Comparison of ENCODE assay signal across 8 cellular contexts in genomic region chr19:12792048-12792852, GRCh38. TPM values are rescaled to one million over a fixed set of nuclear protein-coding genes. Genes with fewer than 3 reads are reported as not detected.
A peak's percentile ranks its signal among the peaks of the same experiment; 100 is the strongest.
DNase-seq lines count a peak whose midpoint lies in the region; ATAC-seq lines count a peak whose summit lies in the region.

No MANE protein-coding gene starts in this region.

- peak overlapping the region; percentile 99 for H3K27ac Mint-ChIP-seq in activated CD4-positive, alpha-beta memory T cell treated with anti-CD3 and anti-CD28 coated beads for 36 hours

- no peaks in the 10 kb centered on the region for H3K27me3 Mint-ChIP-seq in activated CD4-positive, alpha-beta memory T cell treated with anti-CD3 and anti-CD28 coated beads for 36 hours

- no peaks in the 10 kb centered on the region for H3K27me3 ChIP-seq in mesenchymal stem cell (ENCODE audit: control insufficient read depth in 1 of 2, insufficient read depth in 1 of 2, low read length in 2 of 2)

- peak overlapping the region in 1 of 2 experiments; percentile 100 for H3K14ac ChIP-seq in mesenchymal stem cell (ENCODE audit: low read length in 2 of 2)

- no peaks in the 10 kb centered on the region for H3K9me3 Mint-ChIP-seq in activated CD4-positive, alpha-beta memory T cell treated with anti-CD3 and anti-CD28 coated beads for 36 hours

- POLR2A ChIA-PET in activated CD4-positive, alpha-beta memory T cell treated with anti-CD3 and anti-CD28 coated beads for 36 hours (lab: Charles Lee) = interaction anchor here (0.6 to 5.5 kb wide), 19 partner anchors 9 to 1292 kb away, joined by 3 to 89 read pairs (median 5); partner anchors contain the start of genes RAD23A, RNASEH2A, THSD8 and TNPO2

- H3K9ac ChIP-seq in mesenchymal stem cell (ENCODE audit: low read length) = peak overlapping the region; percentile 99

- peak overlapping the region; percentile 26 for H2AK5ac ChIP-seq in mesenchymal stem cell (ENCODE audit: low read length, severe bottlenecking)

- H3K4ac ChIP-seq in mesenchymal stem cell (ENCODE audit: low read depth in 1 of 2, low read length in 2 of 2) = peak overlapping the region; percentile 84 to 89

- H3K4me1 ChIP-seq in mesenchymal stem cell (ENCODE audit: control insufficient read depth, insufficient read depth, low read depth, low read length) = peaks cover 38% of the 10 kb centered on the region

- peak overlapping the region; percentile 33 for H4K8ac ChIP-seq in mesenchymal stem cell (ENCODE audit: low read length)

- peaks cover 30% of the 10 kb centered on the region for H3K4me1 Mint-ChIP-seq in activated CD4-positive, alpha-beta memory T cell treated with anti-CD3 and anti-CD28 coated beads for 36 hours (ENCODE audit: low read depth)

- peak overlapping the region; percentile 93 for H2BK5ac ChIP-seq in mesenchymal stem cell (ENCODE audit: low read depth, low read length, poor library complexity, severe bottlenecking)

- H3K9me3 ChIP-seq in mesenchymal stem cell (ENCODE audit: control insufficient read depth, low read length) = no peaks in the 10 kb centered on the region

- H3K23ac ChIP-seq in mesenchymal stem cell (ENCODE audit: low read length in 2 of 2) = peak overlapping the region; percentile 82 to 98

- intact Hi-C loops in activated CD4-positive, alpha-beta memory T cell treated with anti-CD3 and anti-CD28 coated beads for 36 hours (cut with micrococcal nuclease) = loop anchor here (5.0 kb wide), 5 partner anchors 70 to 1055 kb away; partner anchors contain the start of genes IER2, STX10, TNPO2 and ZNF490

- DNase-seq in NCI-H2227 (lab: John Stamatoyannopoulos, UW; ENCODE audit: unreplicated experiment) (peak; percentile 67), NCI-H2227 treated with DMSO at 0.1 percent for 48 hours (lab: John Stamatoyannopoulos, UW) (no peak), NCI-H510A (lab: John Stamatoyannopoulos, UW) (peak; percentile 81), mesenchymal stem cell (peak; percentile 55)
- peak; percentile 85 for DNase-seq in activated CD4-positive, alpha-beta memory T cell treated with anti-CD3 and anti-CD28 coated beads for 36 hours
- peak; percentile 55 for DNase-seq in effector CD8-positive, alpha-beta T cell (lab: John Stamatoyannopoulos, UW)
- peak; percentile 76 to 84 for DNase-seq in stimulated activated CD8-positive, alpha-beta memory T cell treated with anti-CD3 and anti-CD28 coated beads, Interleukin-7, amount 100 ng/mL, for 4 hours (ENCODE audit: low read depth in 2 of 2)

- peak overlapping the region; percentile 86 to 99 for H3K4me3 ChIP-seq in mesenchymal stem cell (ENCODE audit: insufficient read depth in 1 of 2, low read depth in 1 of 2, low read length in 2 of 2)

- H2BK12ac ChIP-seq in mesenchymal stem cell (ENCODE audit: low read length in 2 of 2) = peak overlapping the region in 1 of 2 experiments; percentile 90

- CTCF ChIA-PET in activated CD4-positive, alpha-beta memory T cell treated with anti-CD3 and anti-CD28 coated beads for 36 hours (lab: Charles Lee) = interaction anchor here (0.7 to 18.0 kb wide), 9 partner anchors 9 to 173 kb away, joined by 3 to 636 read pairs (median 6); partner anchors contain the start of genes GET3, HOOK2 and TNPO2

- H3K4me2 ChIP-seq in mesenchymal stem cell (ENCODE audit: low read length, poor library complexity, severe bottlenecking) = peak overlapping the region; percentile 95

- peak overlapping the region; percentile 97 to 99 for H3K18ac ChIP-seq in mesenchymal stem cell (ENCODE audit: low read depth in 1 of 2, low read length in 2 of 2)

- no peak overlapping the region for H2AFZ ChIP-seq in mesenchymal stem cell (ENCODE audit: low read depth, low read length)

- ATAC-seq in GM19467 (IDR thresholded peaks at IDR 0.05; ENCODE audit: unreplicated experiment) = no peak

- H3K36me3 ChIP-seq in mesenchymal stem cell (ENCODE audit: control insufficient read depth in 1 of 2, insufficient read depth in 2 of 2, low read depth in 1 of 2, low read length in 2 of 2) = peaks cover 0 to 8% of the 10 kb centered on the region in 2 experiments

- H3K36me3 Mint-ChIP-seq in activated CD4-positive, alpha-beta memory T cell treated with anti-CD3 and anti-CD28 coated beads for 36 hours = peaks cover 32% of the 10 kb centered on the region

- under 1% methylated on average over 53 of the region's 84 CpGs for WGBS in mesenchymal stem cell

- H3K79me1 ChIP-seq in mesenchymal stem cell (replicated peaks; ENCODE audit: low read length, poor library complexity, severe bottlenecking) = no peaks in the 10 kb centered on the region

- peak overlapping the region; percentile 85 for H3K27ac ChIP-seq in mesenchymal stem cell (ENCODE audit: low read length, poor library complexity, severe bottlenecking)

- H2BK15ac ChIP-seq in mesenchymal stem cell (ENCODE audit: low read depth, poor library complexity, severe bottlenecking) = peak overlapping the region; percentile 87

- H4K91ac ChIP-seq in mesenchymal stem cell (ENCODE audit: low read length) = peak overlapping the region; percentile 67

- H2BK120ac ChIP-seq in mesenchymal stem cell (ENCODE audit: low read depth, low read length) = no peak overlapping the region

- peak overlapping the region; percentile 94 for H3K4me3 Mint-ChIP-seq in activated CD4-positive, alpha-beta memory T cell treated with anti-CD3 and anti-CD28 coated beads for 36 hours

RNA-seq across cellular contexts. Expression of gene JUNB, which starts 1.0 kb away (rescaled TPM):
- 100 to 1,000 TPM; 409 to 411 TPM for total RNA-seq in activated CD4-positive, alpha-beta memory T cell treated with anti-CD3 and anti-CD28 coated beads for 36 hours
- 273 TPM for polyA plus RNA-seq in mesenchymal stem cell (2013, experiment 1 of 2)
- polyA plus RNA-seq in mesenchymal stem cell (2013, experiment 2 of 2) = 264 TPM

RNA-seq across cellular contexts. Expression of gene PRDX2, which starts 9.3 kb away (rescaled TPM):
- total RNA-seq in activated CD4-positive, alpha-beta memory T cell treated with anti-CD3 and anti-CD28 coated beads for 36 hours = 100 to 1,000 TPM; 253 to 258 TPM
- polyA plus RNA-seq in mesenchymal stem cell (2013, experiment 1 of 2) = 139 TPM
- 142 TPM for polyA plus RNA-seq in mesenchymal stem cell (2013, experiment 2 of 2)

RNA-seq across cellular contexts. Expression of gene THSD8, which starts 9.6 kb away (rescaled TPM):
- total RNA-seq in activated CD4-positive, alpha-beta memory T cell treated with anti-CD3 and anti-CD28 coated beads for 36 hours = 10 to 100 TPM; 42.4 to 44.6 TPM
- polyA plus RNA-seq in mesenchymal stem cell (2013, experiment 1 of 2) = 4.3 TPM
- 4.1 TPM for polyA plus RNA-seq in mesenchymal stem cell (2013, experiment 2 of 2)

RNA-seq across cellular contexts. Expression of gene RNASEH2A, which starts 14.1 kb away (rescaled TPM):
- total RNA-seq in activated CD4-positive, alpha-beta memory T cell treated with anti-CD3 and anti-CD28 coated beads for 36 hours = 10 to 100 TPM; 61.9 to 66.8 TPM
- 2.8 TPM for polyA plus RNA-seq in mesenchymal stem cell (2013, experiment 1 of 2)
- 2.9 TPM for polyA plus RNA-seq in mesenchymal stem cell (2013, experiment 2 of 2)

RNA-seq across cellular contexts. Expression of gene HOOK2, which starts 16.9 kb away (rescaled TPM):
- total RNA-seq in activated CD4-positive, alpha-beta memory T cell treated with anti-CD3 and anti-CD28 coated beads for 36 hours = 10 to 100 TPM; 20.2 to 22.2 TPM
- 10.8 TPM for polyA plus RNA-seq in mesenchymal stem cell (2013, experiment 1 of 2)
- 10.4 TPM for polyA plus RNA-seq in mesenchymal stem cell (2013, experiment 2 of 2)
